ENCODE assay signal across 1 cellular context in genomic region chr21:36966066-36966845, GRCh38.
TF ChIP-seq lines count a peak whose summit lies in the region.

Gene HLCS, minus strand, starts transcription at chr21:36966669. Its CDS starts 31 bp downstream, at chr21:36966638.

TF ChIP-seq in HEK293, 187 proteins besides CTCF, POLR2A, EP300 and RAD21 (continued from another document):
- TF ChIP-seq ZNF488 (tag by site-specific recombination; IDR thresholded peaks at IDR 0.05) (no peak), ZNF629 (tag by site-specific recombination; IDR thresholded peaks at IDR 0.05) (0 out of 2 replicates have a peak, but pooled peaks have one; percentile 19), ZNF621 (tag by site-specific recombination; IDR thresholded peaks at IDR 0.05) (no peak), ZNF785 (tag by site-specific recombination; IDR thresholded peaks at IDR 0.05) (no peak), KLF9 (tag by site-specific recombination; IDR thresholded peaks at IDR 0.05; ENCODE audit: low read depth) (peak; percentile 25), ZNF391 (tag by site-specific recombination; IDR thresholded peaks at IDR 0.05; ENCODE audit: borderline replicate concordance, low read depth) (no peak), ZNF623 (tag by site-specific recombination; IDR thresholded peaks at IDR 0.05) (peak; percentile 16; the same call in 1 of the 2 replicates), ZEB2 (tag by site-specific recombination; IDR thresholded peaks at IDR 0.05) (peak; percentile 24), ZNF174 (tag by site-specific recombination; IDR thresholded peaks at IDR 0.05) (no peak), KLF1 (tag by site-specific recombination; IDR thresholded peaks at IDR 0.05) (no peak), ZIC2 (tag by site-specific recombination; IDR thresholded peaks at IDR 0.05) (peak; percentile 70), ZNF76 (tag by site-specific recombination; IDR thresholded peaks at IDR 0.05; ENCODE audit: borderline replicate concordance, low read depth) (peak; percentile 54; the same call in 1 of the 2 replicates), ELK4 (IDR thresholded peaks at IDR 0.05; ENCODE audit: borderline replicate concordance, low read depth, low read length) (no peak), OSR2 (tag by site-specific recombination; IDR thresholded peaks at IDR 0.05) (peak; percentile 62), ZNF140 (tag by site-specific recombination; IDR thresholded peaks at IDR 0.05) (no peak), REPIN1 (tag by site-specific recombination; IDR thresholded peaks at IDR 0.05; ENCODE audit: low read depth) (peak; percentile 77; the same call in 1 of the 2 replicates), ZNF266 (tag by site-specific recombination; IDR thresholded peaks at IDR 0.05; ENCODE audit: low read depth) (no peak), ZNF394 (tag by site-specific recombination; IDR thresholded peaks at IDR 0.05; ENCODE audit: borderline replicate concordance) (0 out of 2 replicates have a peak, but pooled peaks have one; percentile 9), ZNF239 (tag by site-specific recombination; IDR thresholded peaks at IDR 0.05) (0 out of 2 replicates have a peak, but pooled peaks have one; percentile 16), ZNF600 (tag by site-specific recombination; IDR thresholded peaks at IDR 0.05) (peak; percentile 59), GLIS2 (tag by site-specific recombination; IDR thresholded peaks at IDR 0.05) (peak; percentile 87), KLF16 (tag by site-specific recombination; IDR thresholded peaks at IDR 0.05) (peak; percentile 60; the same call in 1 of the 2 replicates), GLIS1 (tag by site-specific recombination; IDR thresholded peaks at IDR 0.05) (peak; percentile 40; the same call in 1 of the 2 replicates), PRDM1 (tag by site-specific recombination; IDR thresholded peaks at IDR 0.05) (no peak), ZNF10 (tag by site-specific recombination; IDR thresholded peaks at IDR 0.05) (0 out of 2 replicates have a peak, but pooled peaks have one; percentile 16), HOXC10 (CRISPR knock-in tag; IDR thresholded peaks at IDR 0.05) (0 out of 2 replicates have a peak, but pooled peaks have one; percentile 84), ZXDB (tag by site-specific recombination; IDR thresholded peaks at IDR 0.05) (peak; percentile 65), KLF10 (tag by site-specific recombination; IDR thresholded peaks at IDR 0.05) (peak; percentile 43; the same call in 1 of the 2 replicates), ZNF514 (tag by site-specific recombination; IDR thresholded peaks at IDR 0.05) (no peak), EGR2 (tag by site-specific recombination; IDR thresholded peaks at IDR 0.05; ENCODE audit: low read depth) (peak; percentile 30; the same call in 1 of the 2 replicates), ZNF660 (tag by site-specific recombination; IDR thresholded peaks at IDR 0.05) (0 out of 2 replicates have a peak, but pooled peaks have one; percentile 52), ZNF324 (tag by site-specific recombination; IDR thresholded peaks at IDR 0.05) (peak; percentile 82), ZNF707 (tag by site-specific recombination; IDR thresholded peaks at IDR 0.05) (no peak), ZNF530 (tag by site-specific recombination; IDR thresholded peaks at IDR 0.05; ENCODE audit: low read depth) (no peak), ZNF548 (tag by site-specific recombination; IDR thresholded peaks at IDR 0.05) (0 out of 2 replicates have a peak, but pooled peaks have one; percentile 16), PATZ1 (tag by site-specific recombination; IDR thresholded peaks at IDR 0.05) (peak; percentile 87), ZFHX2 (tag by site-specific recombination; conservative IDR thresholded peaks at IDR 0.05) (peak; percentile 54), SP3 (tag by site-specific recombination; IDR thresholded peaks at IDR 0.05) (peak; percentile 29; the same call in 1 of the 2 replicates), ZNF335 (tag by site-specific recombination; conservative IDR thresholded peaks at IDR 0.05) (peak; percentile 64), ZNF2 (tag by site-specific recombination; IDR thresholded peaks at IDR 0.05) (no peak; the same call in 1 of the 2 replicates), IKZF3 (tag by site-specific recombination; IDR thresholded peaks at IDR 0.05) (0 out of 2 replicates have a peak, but pooled peaks have one; percentile 63)
- TF ChIP-seq, protein P1, sequence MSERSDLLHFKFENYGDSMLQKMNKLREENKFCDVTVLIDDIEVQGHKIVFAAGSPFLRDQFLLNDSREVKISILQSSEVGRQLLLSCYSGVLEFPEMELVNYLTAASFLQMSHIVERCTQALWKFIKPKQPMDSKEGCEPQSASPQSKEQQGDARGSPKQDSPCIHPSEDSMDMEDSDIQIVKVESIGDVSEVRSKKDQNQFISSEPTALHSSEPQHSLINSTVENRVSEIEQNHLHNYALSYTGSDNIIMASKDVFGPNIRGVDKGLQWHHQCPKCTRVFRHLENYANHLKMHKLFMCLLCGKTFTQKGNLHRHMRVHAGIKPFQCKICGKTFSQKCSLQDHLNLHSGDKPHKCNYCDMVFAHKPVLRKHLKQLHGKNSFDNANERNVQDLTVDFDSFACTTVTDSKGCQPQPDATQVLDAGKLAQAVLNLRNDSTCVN (tag by site-specific recombination; optimal IDR thresholded peaks at IDR 0.05) = peak; percentile 82
- TF ChIP-seq, protein P2, sequence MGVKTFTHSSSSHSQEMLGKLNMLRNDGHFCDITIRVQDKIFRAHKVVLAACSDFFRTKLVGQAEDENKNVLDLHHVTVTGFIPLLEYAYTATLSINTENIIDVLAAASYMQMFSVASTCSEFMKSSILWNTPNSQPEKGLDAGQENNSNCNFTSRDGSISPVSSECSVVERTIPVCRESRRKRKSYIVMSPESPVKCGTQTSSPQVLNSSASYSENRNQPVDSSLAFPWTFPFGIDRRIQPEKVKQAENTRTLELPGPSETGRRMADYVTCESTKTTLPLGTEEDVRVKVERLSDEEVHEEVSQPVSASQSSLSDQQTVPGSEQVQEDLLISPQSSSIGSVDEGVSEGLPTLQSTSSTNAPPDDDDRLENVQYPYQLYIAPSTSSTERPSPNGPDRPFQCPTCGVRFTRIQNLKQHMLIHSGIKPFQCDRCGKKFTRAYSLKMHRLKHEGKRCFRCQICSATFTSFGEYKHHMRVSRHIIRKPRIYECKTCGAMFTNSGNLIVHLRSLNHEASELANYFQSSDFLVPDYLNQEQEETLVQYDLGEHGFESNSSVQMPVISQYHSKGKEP (tag by site-specific recombination; IDR thresholded peaks at IDR 0.05) = no peak
- TF ChIP-seq, protein P3, sequence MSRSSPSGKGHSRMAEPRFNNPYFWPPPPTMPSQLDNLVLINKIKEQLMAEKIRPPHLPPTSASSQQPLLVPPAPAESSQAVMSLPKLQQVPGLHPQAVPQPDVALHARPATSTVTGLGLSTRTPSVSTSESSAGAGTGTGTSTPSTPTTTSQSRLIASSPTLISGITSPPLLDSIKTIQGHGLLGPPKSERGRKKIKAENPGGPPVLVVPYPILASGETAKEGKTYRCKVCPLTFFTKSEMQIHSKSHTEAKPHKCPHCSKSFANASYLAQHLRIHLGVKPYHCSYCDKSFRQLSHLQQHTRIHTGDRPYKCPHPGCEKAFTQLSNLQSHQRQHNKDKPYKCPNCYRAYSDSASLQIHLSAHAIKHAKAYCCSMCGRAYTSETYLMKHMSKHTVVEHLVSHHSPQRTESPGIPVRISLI (tag by site-specific recombination; IDR thresholded peaks at IDR 0.05) = no peak
- TF ChIP-seq, protein P4, sequence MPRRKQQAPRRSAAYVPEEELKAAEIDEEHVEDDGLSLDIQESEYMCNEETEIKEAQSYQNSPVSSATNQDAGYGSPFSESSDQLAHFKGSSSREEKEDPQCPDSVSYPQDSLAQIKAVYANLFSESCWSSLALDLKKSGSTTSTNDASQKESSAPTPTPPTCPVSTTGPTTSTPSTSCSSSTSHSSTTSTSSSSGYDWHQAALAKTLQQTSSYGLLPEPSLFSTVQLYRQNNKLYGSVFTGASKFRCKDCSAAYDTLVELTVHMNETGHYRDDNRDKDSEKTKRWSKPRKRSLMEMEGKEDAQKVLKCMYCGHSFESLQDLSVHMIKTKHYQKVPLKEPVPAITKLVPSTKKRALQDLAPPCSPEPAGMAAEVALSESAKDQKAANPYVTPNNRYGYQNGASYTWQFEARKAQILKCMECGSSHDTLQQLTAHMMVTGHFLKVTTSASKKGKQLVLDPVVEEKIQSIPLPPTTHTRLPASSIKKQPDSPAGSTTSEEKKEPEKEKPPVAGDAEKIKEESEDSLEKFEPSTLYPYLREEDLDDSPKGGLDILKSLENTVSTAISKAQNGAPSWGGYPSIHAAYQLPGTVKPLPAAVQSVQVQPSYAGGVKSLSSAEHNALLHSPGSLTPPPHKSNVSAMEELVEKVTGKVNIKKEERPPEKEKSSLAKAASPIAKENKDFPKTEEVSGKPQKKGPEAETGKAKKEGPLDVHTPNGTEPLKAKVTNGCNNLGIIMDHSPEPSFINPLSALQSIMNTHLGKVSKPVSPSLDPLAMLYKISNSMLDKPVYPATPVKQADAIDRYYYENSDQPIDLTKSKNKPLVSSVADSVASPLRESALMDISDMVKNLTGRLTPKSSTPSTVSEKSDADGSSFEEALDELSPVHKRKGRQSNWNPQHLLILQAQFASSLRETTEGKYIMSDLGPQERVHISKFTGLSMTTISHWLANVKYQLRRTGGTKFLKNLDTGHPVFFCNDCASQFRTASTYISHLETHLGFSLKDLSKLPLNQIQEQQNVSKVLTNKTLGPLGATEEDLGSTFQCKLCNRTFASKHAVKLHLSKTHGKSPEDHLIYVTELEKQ (tag by site-specific recombination; IDR thresholded peaks at IDR 0.05; ENCODE audit: borderline replicate concordance) = 0 out of 2 replicates have a peak, but pooled peaks have one; percentile 14
- TF ChIP-seq, protein P5, sequence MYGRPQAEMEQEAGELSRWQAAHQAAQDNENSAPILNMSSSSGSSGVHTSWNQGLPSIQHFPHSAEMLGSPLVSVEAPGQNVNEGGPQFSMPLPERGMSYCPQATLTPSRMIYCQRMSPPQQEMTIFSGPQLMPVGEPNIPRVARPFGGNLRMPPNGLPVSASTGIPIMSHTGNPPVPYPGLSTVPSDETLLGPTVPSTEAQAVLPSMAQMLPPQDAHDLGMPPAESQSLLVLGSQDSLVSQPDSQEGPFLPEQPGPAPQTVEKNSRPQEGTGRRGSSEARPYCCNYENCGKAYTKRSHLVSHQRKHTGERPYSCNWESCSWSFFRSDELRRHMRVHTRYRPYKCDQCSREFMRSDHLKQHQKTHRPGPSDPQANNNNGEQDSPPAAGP (tag by site-specific recombination; IDR thresholded peaks at IDR 0.05) = peak; percentile 66; the same call in 1 of the 2 replicates
- TF ChIP-seq, protein P6, sequence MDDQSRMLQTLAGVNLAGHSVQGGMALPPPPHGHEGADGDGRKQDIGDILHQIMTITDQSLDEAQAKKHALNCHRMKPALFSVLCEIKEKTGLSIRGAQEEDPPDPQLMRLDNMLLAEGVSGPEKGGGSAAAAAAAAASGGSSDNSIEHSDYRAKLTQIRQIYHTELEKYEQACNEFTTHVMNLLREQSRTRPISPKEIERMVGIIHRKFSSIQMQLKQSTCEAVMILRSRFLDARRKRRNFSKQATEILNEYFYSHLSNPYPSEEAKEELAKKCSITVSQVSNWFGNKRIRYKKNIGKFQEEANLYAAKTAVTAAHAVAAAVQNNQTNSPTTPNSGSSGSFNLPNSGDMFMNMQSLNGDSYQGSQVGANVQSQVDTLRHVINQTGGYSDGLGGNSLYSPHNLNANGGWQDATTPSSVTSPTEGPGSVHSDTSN (CRISPR knock-in tag; IDR thresholded peaks at IDR 0.05) = no peak
- TF ChIP-seq, protein P7, sequence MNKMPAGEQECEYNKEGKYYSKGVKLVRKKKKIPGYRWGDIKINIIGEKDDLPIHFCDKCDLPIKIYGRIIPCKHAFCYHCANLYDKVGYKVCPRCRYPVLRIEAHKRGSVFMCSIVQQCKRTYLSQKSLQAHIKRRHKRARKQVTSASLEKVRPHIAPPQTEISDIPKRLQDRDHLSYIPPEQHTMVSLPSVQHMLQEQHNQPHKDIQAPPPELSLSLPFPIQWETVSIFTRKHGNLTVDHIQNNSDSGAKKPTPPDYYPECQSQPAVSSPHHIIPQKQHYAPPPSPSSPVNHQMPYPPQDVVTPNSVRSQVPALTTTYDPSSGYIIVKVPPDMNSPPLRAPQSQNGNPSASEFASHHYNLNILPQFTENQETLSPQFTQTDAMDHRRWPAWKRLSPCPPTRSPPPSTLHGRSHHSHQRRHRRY (tag by site-specific recombination; IDR thresholded peaks at IDR 0.05) = no peak
